ENCODE assay signal across 18 cellular contexts in genomic region chr21:32710987-32711386, GRCh38. TPM values are rescaled to one million over a fixed set of nuclear protein-coding genes. Genes with fewer than 3 reads are reported as not detected.
DNase-seq lines count a peak whose midpoint lies in the region; ATAC-seq and TF ChIP-seq lines count a peak whose summit lies in the region.
"Had no signal": no experiment of that assay in that cellular context is flagged by ENCODE, and none has a peak within 500 bp of the region (broad histone marks: within the 10 kb centered on the region; RNA-seq: fewer than 3 reads in every experiment).

No MANE protein-coding gene starts in this region.

- no peaks in the 10 kb centered on the region for H4K20me1 ChIP-seq in KMS-11 (ENCODE audit: insufficient read depth)

- H3K9me3 ChIP-seq in cardiac muscle cell (ENCODE audit: low read depth) (no peaks in the 10 kb centered on the region), right atrium auricular region (no peaks in the 10 kb centered on the region), parathyroid adenoma (ENCODE audit: control insufficient read depth, low read length) (no peaks in the 10 kb centered on the region)

- peaks cover 16% of the 10 kb centered on the region for H3K79me2 ChIP-seq in KMS-11 (ENCODE audit: insufficient read depth, low read depth)
- H3K79me2 ChIP-seq in parathyroid adenoma: no peaks in the 10 kb centered on the region

- H3K4me3 ChIP-seq in cardiac muscle cell (peak overlapping the region; percentile 2), right atrium auricular region (no peak overlapping the region), KMS-11 (IDR thresholded peaks at IDR 0.05; ENCODE audit: insufficient read depth, low read depth, low read length) (no peak overlapping the region), parathyroid adenoma (ENCODE audit: low read depth, low read length) (no peak overlapping the region)
- H3K4me3 ChIP-seq: GM12878, GM23248 had no signal

- H3K4me2 ChIP-seq in KMS-11 (peak overlapping the region; percentile 62), parathyroid adenoma (ENCODE audit: low read length) (peak overlapping the region; percentile 11)

- no peaks in the 10 kb centered on the region for H3K36me3 ChIP-seq in cardiac muscle cell
- no peaks in the 10 kb centered on the region for H3K36me3 ChIP-seq in right atrium auricular region
- no peaks in the 10 kb centered on the region for H3K36me3 ChIP-seq in KMS-11 (ENCODE audit: insufficient read depth)
- H3K36me3 ChIP-seq in parathyroid adenoma (ENCODE audit: control insufficient read depth, insufficient read depth, low read length): no peaks in the 10 kb centered on the region

- intact Hi-C loops in Right ventricle myocardium inferior (cut with DNase I) (no loop called here), left ventricle myocardium superior (cut with micrococcal nuclease) (no loop called here)

- TF ChIP-seq CTCF in cardiac muscle cell (IDR thresholded peaks at IDR 0.05; ENCODE audit: low read depth, low read length) (no peak), right atrium auricular region (IDR thresholded peaks at IDR 0.05) (no peak), KMS-11 (conservative IDR thresholded peaks at IDR 0.05; ENCODE audit: low read depth, low read length) (no peak), parathyroid adenoma (IDR thresholded peaks at IDR 0.05) (no peak)

- H3K4me1 ChIP-seq in cardiac muscle cell (ENCODE audit: low read depth) (peaks cover 22% of the 10 kb centered on the region), right atrium auricular region (peaks cover 0 to 26% of the 10 kb centered on the region in 2 donors), KMS-11 (ENCODE audit: low read depth, poor library complexity, severe bottlenecking) (peaks cover 43% of the 10 kb centered on the region), parathyroid adenoma (no peaks in the 10 kb centered on the region)

- H2AFZ ChIP-seq in KMS-11 (ENCODE audit: low read depth) (no peak overlapping the region), parathyroid adenoma (no peak overlapping the region)
- H2AFZ ChIP-seq: GM23248 had no signal

- no peak for DNase-seq in cardiac muscle cell (ENCODE audit: low read depth in 1 of 2, low spot score in 1 of 2)
- DNase-seq in Right ventricle myocardium inferior (ENCODE audit: missing footprints): no peak
- no peak for DNase-seq in left ventricle myocardium superior
- no peak for DNase-seq in right atrium auricular region (ENCODE audit: low spot score)
- no peak for DNase-seq in NCI-H128 (lab: John Stamatoyannopoulos, UW; ENCODE audit: unreplicated experiment)
- no peak for DNase-seq in SHP77 treated with DMSO at 0.1 percent for 48 hours (lab: John Stamatoyannopoulos, UW)
- DNase-seq: CD4-positive, alpha-beta T cell; CD8-positive, alpha-beta memory T cell; DMS 273 treated with DMSO at 0.1 percent for 48 hours; DMS79; EL; GDM1; GM23248; H7; HCEC 1CT had no signal

- H3K27ac ChIP-seq in cardiac muscle cell (peak overlapping the region; percentile 53), right atrium auricular region (no peak overlapping the region), KMS-11 (no peak overlapping the region), parathyroid adenoma (no peak overlapping the region)
- H3K27ac ChIP-seq: GM23248 had no signal

- H3K9ac ChIP-seq in KMS-11: no peak overlapping the region
- H3K9ac ChIP-seq in parathyroid adenoma: no peak overlapping the region
- H3K9ac ChIP-seq: GM23248 had no signal

- H3K27me3 ChIP-seq in cardiac muscle cell (no peaks in the 10 kb centered on the region), right atrium auricular region (no peaks in the 10 kb centered on the region), KMS-11 (ENCODE audit: insufficient read depth, low read depth) (no peaks in the 10 kb centered on the region), parathyroid adenoma (ENCODE audit: control insufficient read depth, insufficient read depth, low read length) (no peaks in the 10 kb centered on the region)

- ATAC-seq in Right ventricle myocardium inferior (no peak), left ventricle myocardium superior (peak; percentile 73)
- ATAC-seq: GM12878 had no signal

RNA-seq across cellular contexts. Expression of gene SYNJ1, which starts 16.8 kb away (rescaled TPM):
- total RNA-seq in cardiac muscle cell (6.0 and 10.0 TPM in 2 replicates), Right ventricle myocardium inferior (11.1 TPM), left ventricle myocardium superior (11.4 TPM), right atrium auricular region (1 to 10 TPM; 7.8 to 7.9 TPM)
- polyA plus RNA-seq in cardiac muscle cell: 5.9 and 8.6 TPM in 2 replicates
